In genomic region chr15:50247819-50248650, GRCh38 we compare ENCODE assay signal across 9 cellular contexts. TPM values are rescaled to one million over a fixed set of nuclear protein-coding genes. Genes with fewer than 3 reads are reported as not detected.
DNase-seq lines count a peak whose midpoint lies in the region; ATAC-seq and TF ChIP-seq lines count a peak whose summit lies in the region.
"Had no signal": no experiment of that assay in that cellular context is flagged by ENCODE, and none has a peak within 500 bp of the region (broad histone marks: within the 10 kb centered on the region; RNA-seq: fewer than 3 reads in every experiment).

No MANE protein-coding gene starts in this region.

- peak overlapping the region in 1 of 2 donors; percentile 89 for H3K27ac Mint-ChIP-seq in T-cell

- H3K36me3 Mint-ChIP-seq in T-cell: no peaks in the 10 kb centered on the region

- no peak for TF ChIP-seq CTCF in testis (IDR thresholded peaks at IDR 0.05)

- no peaks in the 10 kb centered on the region for H3K9me3 ChIP-seq in testis
- H3K9me3 ChIP-seq: Caco-2 had no signal

- H3K4me1 ChIP-seq in ACC112 (ENCODE audit: control insufficient read depth, insufficient read depth, low read length, unreplicated experiment) (peaks cover 19% of the 10 kb centered on the region), testis (no peaks in the 10 kb centered on the region)
- H3K4me1 ChIP-seq: Caco-2 had no signal

- peak in 26 of 34 experiments; percentile 21 to 55 (median 40) for DNase-seq in T-cell
- DNase-seq in erythroblast (lab: John Stamatoyannopoulos, UW): peak; percentile 45 to 61
- peak in 5 of 6 experiments; percentile 1 to 49 (median 42) for DNase-seq in stimulated activated naive CD4-positive, alpha-beta T cell (lab: John Stamatoyannopoulos, UW)
- no peak for DNase-seq in testis
- DNase-seq in foreskin melanocyte: no peak

- no peaks in the 10 kb centered on the region for H3K79me2 ChIP-seq in ACC112 (ENCODE audit: control insufficient read depth, insufficient read depth, low read length, unreplicated experiment)

- H3K4me3 ChIP-seq in ACC112 (ENCODE audit: low read depth, low read length) (no peak overlapping the region), testis (no peak overlapping the region)

- peaks cover 0 to 22% (median 18%) of the 10 kb centered on the region in 3 donors for H3K4me1 Mint-ChIP-seq in T-cell

- intact Hi-C loops in testis (cut with DNase I; ENCODE audit: low total_unique reads): no loop called here

- POLR2A ChIA-PET in T-cell (lab: Charles Lee): no interaction called here

- no peaks in the 10 kb centered on the region for H3K27me3 Mint-ChIP-seq in T-cell

- no peaks in the 10 kb centered on the region for H3K36me3 ChIP-seq in ACC112 (ENCODE audit: insufficient read depth, low read length)
- no peaks in the 10 kb centered on the region for H3K36me3 ChIP-seq in testis (ENCODE audit: low read depth, missing control alignments)

- H3K27ac ChIP-seq in ACC112 (ENCODE audit: low read depth, low read length) (no peak overlapping the region), testis (no peak overlapping the region)

- TF ChIP-seq POLR2A in erythroblast (IDR thresholded peaks at IDR 0.05; ENCODE audit: low read length) (no peak), testis (IDR thresholded peaks at IDR 0.05) (no peak)

- CTCF ChIA-PET in T-cell (lab: Charles Lee): no interaction called here

- peak overlapping the region in 2 of 3 donors; percentile 60 to 80 for H3K4me3 Mint-ChIP-seq in T-cell

- WGBS in testis, 2 donors: 87 to 89% methylated on average over 14 of the region's 14 CpGs

- H2AFZ ChIP-seq in ACC112 (ENCODE audit: low read length, unreplicated experiment): peak overlapping the region; percentile 22

- ATAC-seq in GM18909 (IDR thresholded peaks at IDR 0.05; ENCODE audit: poor library complexity, unreplicated experiment): peak; percentile 97
- ATAC-seq in HG03097 (IDR thresholded peaks at IDR 0.05; ENCODE audit: low FRiP score, unreplicated experiment): peak; percentile 74
- ATAC-seq in T-cell (replicated peaks in 1 of 4): peak in 3 of 4 experiments; percentile 82 to 98 (median 87)

- peaks cover 0 to 3% (median 0%) of the 10 kb centered on the region in 3 donors for H3K9me3 Mint-ChIP-seq in T-cell

- H3K27me3 ChIP-seq in ACC112 (ENCODE audit: insufficient read depth, low read length) (peaks cover 6% of the 10 kb centered on the region; the same call in 1 of the 2 replicates), testis (no peaks in the 10 kb centered on the region)

RNA-seq across cellular contexts. Expression of gene HDC, which starts 17.5 kb away (rescaled TPM):
- total RNA-seq in T-cell (1 to 10 TPM in 2 of 5 donors, under 1 TPM in 2, not detected in 1; 0.26 to 4.3 (median 2.5) TPM), testis (1 to 10 TPM; 1.6 to 5.8 TPM)
- polyA plus RNA-seq in testis (ENCODE audit: insufficient read depth, low read depth, low replicate concordance): 11.9 TPM
- total RNA-seq: Caco-2 had no signal

Comparison
In these comparisons a context has a peak if more than half of its experiments do, and no peak if none do; other contexts are left out.
1. DNase-seq: peak in T-cell (26 of 34), erythroblast (2 of 2) and stimulated activated naive CD4-positive, alpha-beta T cell (5 of 6); none in testis (single experiment) and foreskin melanocyte (single experiment).
2. Peak in every context shown above with its lines, with median percentiles within 50 percentile points of each other: ATAC-seq.